Comparison of ENCODE assay signal across 13 cellular contexts in genomic region chr7:129840757-129841156, GRCh38.
DNase-seq lines count a peak whose midpoint lies in the region; ATAC-seq and TF ChIP-seq lines count a peak whose summit lies in the region.
"Had no signal": no experiment of that assay in that cellular context is flagged by ENCODE, and none has a peak within 500 bp of the region (broad histone marks: within the 10 kb centered on the region; RNA-seq: fewer than 3 reads in every experiment).

No MANE protein-coding gene starts in this region.

- peaks cover 10% of the 10 kb centered on the region for H3K36me3 ChIP-seq in iPS-20b (ENCODE audit: insufficient read depth, low read depth, low read length)

- ATAC-seq in GM18870 (IDR thresholded peaks at IDR 0.05; ENCODE audit: unreplicated experiment): no peak
- ATAC-seq in GM18909 (IDR thresholded peaks at IDR 0.05; ENCODE audit: poor library complexity, unreplicated experiment): no peak

- peaks cover 15% of the 10 kb centered on the region for H3K4me1 Mint-ChIP-seq in glutamatergic neuron (ENCODE audit: low read depth, unreplicated experiment)

- no peak overlapping the region for H3K27ac Mint-ChIP-seq in glutamatergic neuron (ENCODE audit: unreplicated experiment)

- H3K27me3 Mint-ChIP-seq in glutamatergic neuron (ENCODE audit: unreplicated experiment): peaks cover 2% of the 10 kb centered on the region
- H3K27me3 Mint-ChIP-seq: central memory CD8-positive, alpha-beta T cell had no signal

- H3K4me3 Mint-ChIP-seq in glutamatergic neuron (ENCODE audit: unreplicated experiment): no peak overlapping the region
- H3K4me3 Mint-ChIP-seq: central memory CD8-positive, alpha-beta T cell had no signal

- TF ChIP-seq CTCF in HL-60 (IDR thresholded peaks at IDR 0.05; ENCODE audit: insufficient read depth, low read length): no peak
- TF ChIP-seq CTCF in glutamatergic neuron (IDR thresholded peaks at IDR 0.05; ENCODE audit: partially characterized antibody, unreplicated experiment): no peak

- no peaks in the 10 kb centered on the region for H3K9me3 ChIP-seq in iPS-20b (ENCODE audit: insufficient read depth, low read depth, low read length)

- H3K36me3 Mint-ChIP-seq in glutamatergic neuron (ENCODE audit: unreplicated experiment): no peaks in the 10 kb centered on the region

- H3K9ac ChIP-seq in iPS-20b (ENCODE audit: low read depth, low read length): peak overlapping the region; percentile 35; the same call in 1 of the 2 replicates

- H3K4me3 ChIP-seq in HL-60 (replicated peaks; ENCODE audit: insufficient read depth, low read length) (no peak overlapping the region), iPS-20b (ENCODE audit: low read length) (no peak overlapping the region)
- H3K4me3 ChIP-seq: smooth muscle cell had no signal

- H3K27ac ChIP-seq in HL-60 (replicated peaks): peak overlapping the region; percentile 29
- H3K27ac ChIP-seq in iPS-20b (ENCODE audit: low read length): no peak overlapping the region
- H3K27ac ChIP-seq: C4-2B had no signal

- H3K4me1 ChIP-seq in iPS-20b (ENCODE audit: insufficient read depth, low read length): peaks cover 67% of the 10 kb centered on the region

- peaks cover 13% of the 10 kb centered on the region for H3K9me3 Mint-ChIP-seq in glutamatergic neuron (ENCODE audit: unreplicated experiment)
- H3K9me3 Mint-ChIP-seq: central memory CD8-positive, alpha-beta T cell had no signal

- no peaks in the 10 kb centered on the region for H3K27me3 ChIP-seq in HL-60 (ENCODE audit: insufficient read depth, poor library complexity, severe bottlenecking)
- H3K27me3 ChIP-seq in iPS-20b (ENCODE audit: insufficient read depth, low read length): no peaks in the 10 kb centered on the region

- DNase-seq in AG08395 (ENCODE audit: low spot score) (peak; percentile 52), HL-60 (ENCODE audit: low read depth in 1 of 2, low spot score in 1 of 2) (no peak), amniotic epithelial cell (ENCODE audit: low read depth) (peak; percentile 59), glutamatergic neuron (no peak), NCI-H748 treated with DMSO at 0.1 percent for 48 hours (lab: John Stamatoyannopoulos, UW) (no peak)
- DNase-seq: HCEC 1CT, mammary epithelial cell had no signal

Comparison
In these comparisons a context has a peak if more than half of its experiments do, and no peak if none do; other contexts are left out.
1. DNase-seq: peak in AG08395 (single experiment) and amniotic epithelial cell (single experiment); none in HL-60 (0 of 2), glutamatergic neuron (single experiment) and NCI-H748 treated with DMSO at 0.1 percent for 48 hours (single experiment).